Comparison of ENCODE assay signal across 1 cellular context in the genomic region with DNA sequence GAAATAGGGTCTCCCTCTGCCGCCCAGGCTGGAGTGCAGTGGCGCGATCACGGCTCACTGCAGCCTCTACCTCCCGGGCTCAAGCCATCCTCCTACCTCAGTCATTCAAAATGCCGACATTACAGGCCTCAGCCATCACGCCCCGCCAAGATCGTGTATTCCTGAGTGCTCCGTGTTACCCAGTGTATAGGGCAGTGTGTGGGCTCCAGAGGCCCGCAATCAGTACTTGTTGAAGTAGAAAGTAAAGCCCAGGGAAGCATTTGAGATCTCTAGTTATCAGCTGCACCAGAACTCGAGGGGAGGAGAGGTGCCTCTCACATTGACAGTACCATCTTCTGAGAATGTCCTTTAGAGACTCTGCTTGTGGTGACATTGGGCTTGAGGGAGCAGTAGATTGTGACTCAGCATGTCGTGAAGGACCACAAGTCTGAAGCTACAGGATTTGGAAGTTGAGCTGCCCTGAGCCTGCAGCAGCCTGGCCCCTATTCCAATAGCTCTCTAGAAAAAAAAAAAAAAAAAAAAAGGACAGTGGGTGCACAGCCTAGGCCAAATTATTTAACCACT.
TF ChIP-seq lines count a peak whose summit lies in the region.

No MANE protein-coding gene starts in this region.

TF ChIP-seq in K562, 482 proteins besides CTCF, POLR2A, EP300 and RAD21 (continued from another document):
- TF ChIP-seq, protein P1, sequence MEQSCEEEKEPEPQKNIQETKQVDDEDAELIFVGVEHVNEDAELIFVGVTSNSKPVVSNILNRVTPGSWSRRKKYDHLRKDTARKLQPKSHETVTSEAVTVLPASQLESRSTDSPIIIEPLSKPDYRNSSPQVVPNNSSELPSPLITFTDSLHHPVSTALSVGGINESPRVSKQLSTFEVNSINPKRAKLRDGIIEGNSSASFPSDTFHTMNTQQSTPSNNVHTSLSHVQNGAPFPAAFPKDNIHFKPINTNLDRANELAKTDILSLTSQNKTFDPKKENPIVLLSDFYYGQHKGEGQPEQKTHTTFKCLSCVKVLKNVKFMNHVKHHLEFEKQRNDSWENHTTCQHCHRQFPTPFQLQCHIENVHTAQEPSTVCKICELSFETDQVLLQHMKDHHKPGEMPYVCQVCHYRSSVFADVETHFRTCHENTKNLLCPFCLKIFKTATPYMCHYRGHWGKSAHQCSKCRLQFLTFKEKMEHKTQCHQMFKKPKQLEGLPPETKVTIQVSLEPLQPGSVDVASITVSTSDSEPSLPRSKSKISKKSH (CRISPR knock-in tag; IDR thresholded peaks at IDR 0.05), result no peak
- TF ChIP-seq, protein P2, sequence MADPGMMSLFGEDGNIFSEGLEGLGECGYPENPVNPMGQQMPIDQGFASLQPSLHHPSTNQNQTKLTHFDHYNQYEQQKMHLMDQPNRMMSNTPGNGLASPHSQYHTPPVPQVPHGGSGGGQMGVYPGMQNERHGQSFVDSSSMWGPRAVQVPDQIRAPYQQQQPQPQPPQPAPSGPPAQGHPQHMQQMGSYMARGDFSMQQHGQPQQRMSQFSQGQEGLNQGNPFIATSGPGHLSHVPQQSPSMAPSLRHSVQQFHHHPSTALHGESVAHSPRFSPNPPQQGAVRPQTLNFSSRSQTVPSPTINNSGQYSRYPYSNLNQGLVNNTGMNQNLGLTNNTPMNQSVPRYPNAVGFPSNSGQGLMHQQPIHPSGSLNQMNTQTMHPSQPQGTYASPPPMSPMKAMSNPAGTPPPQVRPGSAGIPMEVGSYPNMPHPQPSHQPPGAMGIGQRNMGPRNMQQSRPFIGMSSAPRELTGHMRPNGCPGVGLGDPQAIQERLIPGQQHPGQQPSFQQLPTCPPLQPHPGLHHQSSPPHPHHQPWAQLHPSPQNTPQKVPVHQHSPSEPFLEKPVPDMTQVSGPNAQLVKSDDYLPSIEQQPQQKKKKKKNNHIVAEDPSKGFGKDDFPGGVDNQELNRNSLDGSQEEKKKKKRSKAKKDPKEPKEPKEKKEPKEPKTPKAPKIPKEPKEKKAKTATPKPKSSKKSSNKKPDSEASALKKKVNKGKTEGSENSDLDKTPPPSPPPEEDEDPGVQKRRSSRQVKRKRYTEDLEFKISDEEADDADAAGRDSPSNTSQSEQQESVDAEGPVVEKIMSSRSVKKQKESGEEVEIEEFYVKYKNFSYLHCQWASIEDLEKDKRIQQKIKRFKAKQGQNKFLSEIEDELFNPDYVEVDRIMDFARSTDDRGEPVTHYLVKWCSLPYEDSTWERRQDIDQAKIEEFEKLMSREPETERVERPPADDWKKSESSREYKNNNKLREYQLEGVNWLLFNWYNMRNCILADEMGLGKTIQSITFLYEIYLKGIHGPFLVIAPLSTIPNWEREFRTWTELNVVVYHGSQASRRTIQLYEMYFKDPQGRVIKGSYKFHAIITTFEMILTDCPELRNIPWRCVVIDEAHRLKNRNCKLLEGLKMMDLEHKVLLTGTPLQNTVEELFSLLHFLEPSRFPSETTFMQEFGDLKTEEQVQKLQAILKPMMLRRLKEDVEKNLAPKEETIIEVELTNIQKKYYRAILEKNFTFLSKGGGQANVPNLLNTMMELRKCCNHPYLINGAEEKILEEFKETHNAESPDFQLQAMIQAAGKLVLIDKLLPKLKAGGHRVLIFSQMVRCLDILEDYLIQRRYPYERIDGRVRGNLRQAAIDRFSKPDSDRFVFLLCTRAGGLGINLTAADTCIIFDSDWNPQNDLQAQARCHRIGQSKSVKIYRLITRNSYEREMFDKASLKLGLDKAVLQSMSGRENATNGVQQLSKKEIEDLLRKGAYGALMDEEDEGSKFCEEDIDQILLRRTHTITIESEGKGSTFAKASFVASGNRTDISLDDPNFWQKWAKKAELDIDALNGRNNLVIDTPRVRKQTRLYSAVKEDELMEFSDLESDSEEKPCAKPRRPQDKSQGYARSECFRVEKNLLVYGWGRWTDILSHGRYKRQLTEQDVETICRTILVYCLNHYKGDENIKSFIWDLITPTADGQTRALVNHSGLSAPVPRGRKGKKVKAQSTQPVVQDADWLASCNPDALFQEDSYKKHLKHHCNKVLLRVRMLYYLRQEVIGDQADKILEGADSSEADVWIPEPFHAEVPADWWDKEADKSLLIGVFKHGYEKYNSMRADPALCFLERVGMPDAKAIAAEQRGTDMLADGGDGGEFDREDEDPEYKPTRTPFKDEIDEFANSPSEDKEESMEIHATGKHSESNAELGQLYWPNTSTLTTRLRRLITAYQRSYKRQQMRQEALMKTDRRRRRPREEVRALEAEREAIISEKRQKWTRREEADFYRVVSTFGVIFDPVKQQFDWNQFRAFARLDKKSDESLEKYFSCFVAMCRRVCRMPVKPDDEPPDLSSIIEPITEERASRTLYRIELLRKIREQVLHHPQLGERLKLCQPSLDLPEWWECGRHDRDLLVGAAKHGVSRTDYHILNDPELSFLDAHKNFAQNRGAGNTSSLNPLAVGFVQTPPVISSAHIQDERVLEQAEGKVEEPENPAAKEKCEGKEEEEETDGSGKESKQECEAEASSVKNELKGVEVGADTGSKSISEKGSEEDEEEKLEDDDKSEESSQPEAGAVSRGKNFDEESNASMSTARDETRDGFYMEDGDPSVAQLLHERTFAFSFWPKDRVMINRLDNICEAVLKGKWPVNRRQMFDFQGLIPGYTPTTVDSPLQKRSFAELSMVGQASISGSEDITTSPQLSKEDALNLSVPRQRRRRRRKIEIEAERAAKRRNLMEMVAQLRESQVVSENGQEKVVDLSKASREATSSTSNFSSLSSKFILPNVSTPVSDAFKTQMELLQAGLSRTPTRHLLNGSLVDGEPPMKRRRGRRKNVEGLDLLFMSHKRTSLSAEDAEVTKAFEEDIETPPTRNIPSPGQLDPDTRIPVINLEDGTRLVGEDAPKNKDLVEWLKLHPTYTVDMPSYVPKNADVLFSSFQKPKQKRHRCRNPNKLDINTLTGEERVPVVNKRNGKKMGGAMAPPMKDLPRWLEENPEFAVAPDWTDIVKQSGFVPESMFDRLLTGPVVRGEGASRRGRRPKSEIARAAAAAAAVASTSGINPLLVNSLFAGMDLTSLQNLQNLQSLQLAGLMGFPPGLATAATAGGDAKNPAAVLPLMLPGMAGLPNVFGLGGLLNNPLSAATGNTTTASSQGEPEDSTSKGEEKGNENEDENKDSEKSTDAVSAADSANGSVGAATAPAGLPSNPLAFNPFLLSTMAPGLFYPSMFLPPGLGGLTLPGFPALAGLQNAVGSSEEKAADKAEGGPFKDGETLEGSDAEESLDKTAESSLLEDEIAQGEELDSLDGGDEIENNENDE (IDR thresholded peaks at IDR 0.05; ENCODE audit: low read depth, low read length), result no peak
- peak; percentile 73 for TF ChIP-seq RNF2 (IDR thresholded peaks at IDR 0.05)
- TF ChIP-seq LEF1 (IDR thresholded peaks at IDR 0.05), result peak; percentile 77
- TF ChIP-seq, protein P3, sequence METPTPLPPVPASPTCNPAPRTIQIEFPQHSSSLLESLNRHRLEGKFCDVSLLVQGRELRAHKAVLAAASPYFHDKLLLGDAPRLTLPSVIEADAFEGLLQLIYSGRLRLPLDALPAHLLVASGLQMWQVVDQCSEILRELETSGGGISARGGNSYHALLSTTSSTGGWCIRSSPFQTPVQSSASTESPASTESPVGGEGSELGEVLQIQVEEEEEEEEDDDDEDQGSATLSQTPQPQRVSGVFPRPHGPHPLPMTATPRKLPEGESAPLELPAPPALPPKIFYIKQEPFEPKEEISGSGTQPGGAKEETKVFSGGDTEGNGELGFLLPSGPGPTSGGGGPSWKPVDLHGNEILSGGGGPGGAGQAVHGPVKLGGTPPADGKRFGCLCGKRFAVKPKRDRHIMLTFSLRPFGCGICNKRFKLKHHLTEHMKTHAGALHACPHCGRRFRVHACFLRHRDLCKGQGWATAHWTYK (CRISPR knock-in tag; IDR thresholded peaks at IDR 0.05), result 0 out of 2 replicates have a peak, but pooled peaks have one; percentile 25
- peak; percentile 72 for TF ChIP-seq PML (IDR thresholded peaks at IDR 0.05; ENCODE audit: low read length)
- no peak for TF ChIP-seq NEUROD1 (IDR thresholded peaks at IDR 0.05; ENCODE audit: borderline replicate concordance, low read depth, low read length, partially characterized antibody)
- TF ChIP-seq HDAC1 (IDR thresholded peaks at IDR 0.05), result peak in 1 of 2 experiments; percentile 95; a peak in 3 of 4 replicates
- TF ChIP-seq, protein P4, sequence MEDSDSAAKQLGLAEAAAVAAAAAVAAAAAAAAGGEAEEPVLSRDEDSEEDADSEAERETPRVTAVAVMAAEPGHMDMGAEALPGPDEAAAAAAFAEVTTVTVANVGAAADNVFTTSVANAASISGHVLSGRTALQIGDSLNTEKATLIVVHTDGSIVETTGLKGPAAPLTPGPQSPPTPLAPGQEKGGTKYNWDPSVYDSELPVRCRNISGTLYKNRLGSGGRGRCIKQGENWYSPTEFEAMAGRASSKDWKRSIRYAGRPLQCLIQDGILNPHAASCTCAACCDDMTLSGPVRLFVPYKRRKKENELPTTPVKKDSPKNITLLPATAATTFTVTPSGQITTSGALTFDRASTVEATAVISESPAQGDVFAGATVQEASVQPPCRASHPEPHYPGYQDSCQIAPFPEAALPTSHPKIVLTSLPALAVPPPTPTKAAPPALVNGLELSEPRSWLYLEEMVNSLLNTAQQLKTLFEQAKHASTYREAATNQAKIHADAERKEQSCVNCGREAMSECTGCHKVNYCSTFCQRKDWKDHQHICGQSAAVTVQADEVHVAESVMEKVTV (CRISPR knock-in tag; IDR thresholded peaks at IDR 0.05), result no peak
